Comparison of ENCODE assay signal across 8 cellular contexts in genomic region chr2:174846941-174847938, GRCh38.
DNase-seq lines count a peak whose midpoint lies in the region; ATAC-seq and TF ChIP-seq lines count a peak whose summit lies in the region.

No MANE protein-coding gene starts in this region.

- CTCF ChIA-PET in SK-N-SH (lab: Yijun Ruan, JAX) = interaction anchor here (0.8 to 1.2 kb wide), 3 partner anchors 17 to 76 kb away, joined by 3 to 14 read pairs (median 3); no protein-coding TSS in a partner anchor

- TF ChIP-seq CTCF in SK-N-SH (IDR thresholded peaks at IDR 0.05) = no peak
- TF ChIP-seq CTCF in sigmoid colon (IDR thresholded peaks at IDR 0.05) = no peak

- no peaks in the 10 kb centered on the region for H3K27me3 ChIP-seq in GM23248 (replicated peaks; ENCODE audit: insufficient read depth)
- no peaks in the 10 kb centered on the region for H3K27me3 ChIP-seq in SK-N-SH (ENCODE audit: insufficient read depth)
- H3K27me3 ChIP-seq in sigmoid colon = no peaks in the 10 kb centered on the region

- peaks cover 22% of the 10 kb centered on the region for H3F3A ChIP-seq in GM23248 (ENCODE audit: insufficient read depth)
- H3F3A ChIP-seq in SK-N-SH (replicated peaks; ENCODE audit: insufficient read depth) = peaks cover 5% of the 10 kb centered on the region

- peak overlapping the region; percentile 96 for H3K4me2 ChIP-seq in GM23248 (ENCODE audit: unreplicated experiment)
- peak overlapping the region; percentile 87 for H3K4me2 ChIP-seq in SK-N-SH

- WGBS in GM23248 (ENCODE audit: low coverage in 1 of 2, low lambda C conversion rate in 2 of 2, missing lambda C conversion rate in 2 of 2), 2 experiments = 0 to 1% methylated on average over 8 of the region's 8 CpGs
- 18% methylated on average over 8 of the region's 8 CpGs for WGBS in SK-N-SH (ENCODE audit: low lambda C conversion rate)
- 48 to 56% methylated on average over 8 of the region's 8 CpGs for WGBS in sigmoid colon, 2 donors

- TF ChIP-seq POLR2A in sigmoid colon (IDR thresholded peaks at IDR 0.05) = no peak

- H2AFZ ChIP-seq in GM23248 (peak overlapping the region; percentile 80), SK-N-SH (ENCODE audit: low read depth) (peak overlapping the region; percentile 92; the same call in 1 of the 2 replicates)

- peak; percentile 91 for DNase-seq in GM23248
- DNase-seq in SK-N-SH = peak; percentile 41
- DNase-seq in glomerular visceral epithelial cell (ENCODE audit: extremely low spot score) = peak; percentile 44
- no peak for DNase-seq in sigmoid colon
- DNase-seq in NCI-H2081 (lab: John Stamatoyannopoulos, UW) = no peak
- no peak for DNase-seq in NCI-H187 treated with DMSO at 0.1 percent for 48 hours (lab: John Stamatoyannopoulos, UW)

- H3K79me2 ChIP-seq in GM23248 (ENCODE audit: insufficient read depth) (peaks cover 44% of the 10 kb centered on the region), SK-N-SH (ENCODE audit: insufficient read depth) (peaks cover 21% of the 10 kb centered on the region; the same call in 1 of the 2 replicates)

- peaks cover 40% of the 10 kb centered on the region for H3K4me1 ChIP-seq in GM23248 (ENCODE audit: insufficient read depth)
- peaks cover 0 to 38% of the 10 kb centered on the region in 2 experiments; a peak in 3 of 4 replicates for H3K4me1 ChIP-seq in SK-N-SH (ENCODE audit: control insufficient read depth in 1 of 2, insufficient read depth in 2 of 2, low read depth in 1 of 2, low read length in 1 of 2)
- H3K4me1 ChIP-seq in sigmoid colon = peaks cover 0 to 15% (median 6%) of the 10 kb centered on the region in 4 donors

- no peak for TF ChIP-seq RAD21 in SK-N-SH (IDR thresholded peaks at IDR 0.05; ENCODE audit: low read length)

- in situ Hi-C loops in GM23248 (cut with MboI) = no loop called here

- TF ChIP-seq EP300 in SK-N-SH (IDR thresholded peaks at IDR 0.05; ENCODE audit: borderline replicate concordance in 1 of 2, low read depth in 1 of 2, low read length in 1 of 2) (0 out of 4 replicates have a peak, but pooled peaks of 1 of the 2 experiments have one; percentile 22), sigmoid colon (IDR thresholded peaks at IDR 0.05) (no peak)

- peak overlapping the region; percentile 74 for H3K27ac ChIP-seq in GM23248
- H3K27ac ChIP-seq in SK-N-SH (ENCODE audit: low read depth in 2 of 2, low read length in 1 of 2) = peak overlapping the region; percentile 73 to 93
- H3K27ac ChIP-seq in sigmoid colon = peak overlapping the region in 3 of 4 donors; percentile 14 to 62 (median 29)

- no peak for ATAC-seq in GM19395 (IDR thresholded peaks at IDR 0.05; ENCODE audit: unreplicated experiment)
- no peak for ATAC-seq in HG02588 (IDR thresholded peaks at IDR 0.05; ENCODE audit: unreplicated experiment)

- H3K4me3 ChIP-seq in GM23248 (peak overlapping the region; percentile 93), SK-N-SH (ENCODE audit: low read depth in 2 of 2, low read length in 1 of 2) (peak overlapping the region; percentile 51 to 67), sigmoid colon (peak overlapping the region in 3 of 4 donors; percentile 21 to 39 (median 37))

- H3K9ac ChIP-seq in GM23248 (peak overlapping the region; percentile 84), SK-N-SH (peak overlapping the region; percentile 62)

- H4K20me1 ChIP-seq in GM23248 (ENCODE audit: insufficient read depth) = no peaks in the 10 kb centered on the region
- no peaks in the 10 kb centered on the region for H4K20me1 ChIP-seq in SK-N-SH (ENCODE audit: insufficient read depth)

- POLR2A ChIA-PET in SK-N-SH (lab: Yijun Ruan, JAX) = interaction anchor here (0.7 to 1.0 kb wide), 3 partner anchors 34 to 75 kb away, joined by 3 to 4 read pairs (median 3); no protein-coding TSS in a partner anchor

- no peaks in the 10 kb centered on the region for H3K36me3 ChIP-seq in GM23248 (ENCODE audit: low read depth)
- H3K36me3 ChIP-seq in SK-N-SH (replicated peaks in 1 of 2; ENCODE audit: control insufficient read depth in 1 of 2, insufficient read depth in 2 of 2, low read length in 1 of 2) = no peaks in the 10 kb centered on the region
- no peaks in the 10 kb centered on the region for H3K36me3 ChIP-seq in sigmoid colon

- H3K9me2 ChIP-seq in GM23248 (ENCODE audit: insufficient read depth) (no peaks in the 10 kb centered on the region), SK-N-SH (no peaks in the 10 kb centered on the region)

- H3K9me3 ChIP-seq in GM23248 (ENCODE audit: low read depth) (no peaks in the 10 kb centered on the region), SK-N-SH (no peaks in the 10 kb centered on the region), sigmoid colon (no peaks in the 10 kb centered on the region)

- intact Hi-C loops in sigmoid colon (cut with DNase I) = no loop called here

TF ChIP-seq in SK-N-SH, 30 proteins besides CTCF, POLR2A, EP300 and RAD21 (continues in another document):
- TF ChIP-seq USF1 (IDR thresholded peaks at IDR 0.05; ENCODE audit: borderline replicate concordance, low read depth) (no peak), POLR2AphosphoS5 (IDR thresholded peaks at IDR 0.05; ENCODE audit: low read depth, low read length) (peak; percentile 46; the same call in 1 of the 2 replicates), REST (IDR thresholded peaks at IDR 0.05; ENCODE audit: low read depth, low read length) (no peak), TEAD4 (IDR thresholded peaks at IDR 0.05; ENCODE audit: borderline replicate concordance, insufficient read depth) (no peak), ELF1 (IDR thresholded peaks at IDR 0.05) (no peak), EZH2phosphoT487 (IDR thresholded peaks at IDR 0.05; ENCODE audit: borderline replicate concordance, low read depth) (no peak), MEF2A (IDR thresholded peaks at IDR 0.05; ENCODE audit: borderline replicate concordance, low read depth) (no peak), YY1 (IDR thresholded peaks at IDR 0.05; ENCODE audit: low read depth) (no peak), TCF12 (IDR thresholded peaks at IDR 0.05) (0 out of 2 replicates have a peak, but pooled peaks have one; percentile 10), ZBTB33 (IDR thresholded peaks at IDR 0.05; ENCODE audit: borderline replicate concordance, low read depth) (no peak), GATA2 (CRISPR knock-in tag; IDR thresholded peaks at IDR 0.05) (peak; percentile 50), JUND (IDR thresholded peaks at IDR 0.05) (0 out of 2 replicates have a peak, but pooled peaks have one; percentile 18), USF2 (IDR thresholded peaks at IDR 0.05; ENCODE audit: borderline replicate concordance, low read depth, low read length) (no peak), FOSL2 (IDR thresholded peaks at IDR 0.05; ENCODE audit: borderline replicate concordance, low read depth) (peak; percentile 53; the same call in 1 of the 2 replicates)

Comparison
In these comparisons a context has a peak if more than half of its experiments do, and no peak if none do; other contexts are left out.
1. DNase-seq: peak in GM23248 (single experiment), SK-N-SH (single experiment) and glomerular visceral epithelial cell (single experiment); none in sigmoid colon (single experiment), NCI-H2081 (0 of 2) and NCI-H187 treated with DMSO at 0.1 percent for 48 hours (single experiment).
2. H3K27ac ChIP-seq: peak in every context shown above with its lines; median percentile 83 in SK-N-SH; 74 in GM23248; 29 in sigmoid colon.
3. H3K4me3 ChIP-seq: peak in every context shown above with its lines; median percentile 93 in GM23248; 59 in SK-N-SH; 37 in sigmoid colon.